34 cellular contexts compared by ENCODE assay signal in the genomic region with DNA sequence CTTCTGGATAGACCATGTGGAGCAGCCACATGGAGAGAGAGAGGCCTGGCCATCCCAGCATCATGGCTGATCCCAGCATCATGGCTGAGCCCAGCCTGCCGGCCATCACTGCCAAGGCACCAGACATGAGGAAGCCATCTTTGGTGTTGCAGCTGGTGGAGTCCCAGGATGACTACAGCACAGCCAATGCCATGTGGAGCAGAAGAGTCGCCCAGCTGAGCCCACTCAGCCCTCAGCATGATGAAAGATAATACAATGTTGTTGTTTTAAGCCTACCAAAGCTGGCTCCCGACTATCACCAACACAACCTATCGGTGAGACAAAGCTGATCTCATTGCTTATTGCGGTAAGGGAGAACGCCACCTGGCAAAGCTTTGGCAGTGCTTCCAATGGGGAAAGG. TPM values are rescaled to one million over a fixed set of nuclear protein-coding genes. Genes with fewer than 3 reads are reported as not detected.
"Had no signal": no experiment of that assay in that cellular context is flagged by ENCODE, and none has a peak within 500 bp of the region (broad histone marks: within the 10 kb centered on the region; RNA-seq: fewer than 3 reads in every experiment).

No MANE protein-coding gene starts in this region.

- H3K4me1 Mint-ChIP-seq: activated CD4-positive, alpha-beta T cell treated with anti-CD3 and anti-CD28 coated beads for 36 hours; activated CD4-positive, alpha-beta T cell treated with anti-CD3 and anti-CD28 coated beads, Interleukin-2, amount 10 ng/mL, durations not matched to agents 24 days and 14 days; activated CD8-positive, alpha-beta memory T cell treated with anti-CD3 and anti-CD28 coated beads, Interleukin-2, amount 10 ng/mL, durations not matched to agents 7 days and 5 days; activated naive CD4-positive, alpha-beta T cell treated with anti-CD3 and anti-CD28 coated beads, Interleukin-2, amount 50 U/mL, for 24 hours; activated naive CD8-positive, alpha-beta T cell treated with anti-CD3 and anti-CD28 coated beads for 36 hours; activated naive CD8-positive, alpha-beta T cell treated with anti-CD3 and anti-CD28 coated beads, Interleukin-2, amount 50 U/mL, for 24 hours; brain; central memory CD8-positive, alpha-beta T cell had no signal

- H3K4me3 Mint-ChIP-seq: activated CD4-positive, alpha-beta memory T cell treated with anti-CD3 and anti-CD28 coated beads for 36 hours; activated CD4-positive, alpha-beta T cell treated with anti-CD3 and anti-CD28 coated beads for 36 hours; activated CD4-positive, alpha-beta T cell treated with anti-CD3 and anti-CD28 coated beads, Interleukin-2, amount 10 ng/mL, durations not matched to agents 24 days and 14 days; activated CD8-positive, alpha-beta memory T cell treated with anti-CD3 and anti-CD28 coated beads, Interleukin-2, amount 10 ng/mL, durations not matched to agents 7 days and 5 days; activated CD8-positive, alpha-beta T cell treated with anti-CD3 and anti-CD28 coated beads, Interleukin-2, amount 10 ng/mL, durations not matched to agents 7 days and 5 days; activated naive CD4-positive, alpha-beta T cell treated with anti-CD3 and anti-CD28 coated beads for 36 hours; activated naive CD4-positive, alpha-beta T cell treated with anti-CD3 and anti-CD28 coated beads, Interleukin-2, amount 50 U/mL, for 24 hours; activated naive CD8-positive, alpha-beta T cell treated with anti-CD3 and anti-CD28 coated beads for 36 hours; activated naive CD8-positive, alpha-beta T cell treated with anti-CD3 and anti-CD28 coated beads, Interleukin-2, amount 50 U/mL, for 24 hours; activated T-helper 1 cell treated with anti-CD3 and anti-CD28 coated beads, Interleukin-12 subunit alpha, Interleukin-12 subunit beta, Interleukin-2, Interleukin-4 antibody, amounts not matched to agents 30 ng/mL and 10 ng/mL and 1 ng/mL, durations not matched to agents 14 hours and 24 hours and 36 hours; brain; central memory CD8-positive, alpha-beta T cell; dendritic cell treated with granulocyte-macrophage colony-stimulating factor and Interleukin-4, amounts not matched to agents 40 ng/mL and 50 ng/mL, for 4 days; endodermal cell had no signal

- H3K4me1 ChIP-seq: adrenal gland, ascending aorta had no signal

- ATAC-seq: activated CD4-positive, alpha-beta T cell treated with anti-CD3 and anti-CD28 coated beads for 36 hours; activated CD8-positive, alpha-beta memory T cell treated with anti-CD3 and anti-CD28 coated beads, Interleukin-2, amount 10 ng/mL, durations not matched to agents 7 days and 5 days; activated CD8-positive, alpha-beta T cell treated with anti-CD3 and anti-CD28 coated beads, Interleukin-2, amount 10 ng/mL, durations not matched to agents 7 days and 5 days; activated naive CD8-positive, alpha-beta T cell treated with anti-CD3 and anti-CD28 coated beads, Interleukin-2, amount 50 U/mL, for 24 hours; gastroesophageal sphincter; heart right ventricle had no signal

- H3K9me3 ChIP-seq: ascending aorta had no signal

- H3K27me3 ChIP-seq: adrenal gland, ascending aorta, breast epithelium, esophagus muscularis mucosa, gastroesophageal sphincter had no signal

- H3K36me3 ChIP-seq: adrenal gland, ascending aorta, breast epithelium, esophagus muscularis mucosa, gastroesophageal sphincter, heart right ventricle had no signal

- H3K4me3 ChIP-seq: adrenal gland, ascending aorta, breast epithelium, coronary artery, dorsolateral prefrontal cortex, esophagus muscularis mucosa, gastroesophageal sphincter, heart right ventricle had no signal

- H3K27ac ChIP-seq: adrenal gland, ascending aorta, breast epithelium, coronary artery, dorsolateral prefrontal cortex, esophagus muscularis mucosa, gastroesophageal sphincter, heart right ventricle had no signal

- H3K27ac Mint-ChIP-seq: activated CD4-positive, alpha-beta memory T cell treated with anti-CD3 and anti-CD28 coated beads for 36 hours; activated CD4-positive, alpha-beta T cell treated with anti-CD3 and anti-CD28 coated beads for 36 hours; activated CD4-positive, alpha-beta T cell treated with anti-CD3 and anti-CD28 coated beads, Interleukin-2, amount 10 ng/mL, durations not matched to agents 24 days and 14 days; activated CD8-positive, alpha-beta memory T cell treated with anti-CD3 and anti-CD28 coated beads, Interleukin-2, amount 10 ng/mL, durations not matched to agents 7 days and 5 days; activated CD8-positive, alpha-beta T cell treated with anti-CD3 and anti-CD28 coated beads, Interleukin-2, amount 10 ng/mL, durations not matched to agents 7 days and 5 days; activated naive CD4-positive, alpha-beta T cell treated with anti-CD3 and anti-CD28 coated beads for 36 hours; activated naive CD4-positive, alpha-beta T cell treated with anti-CD3 and anti-CD28 coated beads, Interleukin-2, amount 50 U/mL, for 24 hours; activated naive CD8-positive, alpha-beta T cell treated with anti-CD3 and anti-CD28 coated beads for 36 hours; activated naive CD8-positive, alpha-beta T cell treated with anti-CD3 and anti-CD28 coated beads, Interleukin-2, amount 50 U/mL, for 24 hours; activated T-helper 1 cell treated with anti-CD3 and anti-CD28 coated beads, Interleukin-12 subunit alpha, Interleukin-12 subunit beta, Interleukin-2, Interleukin-4 antibody, amounts not matched to agents 30 ng/mL and 10 ng/mL and 1 ng/mL, durations not matched to agents 14 hours and 24 hours and 36 hours; activated T-helper 2 cell treated with anti-CD3 and anti-CD28 coated beads, Interferon-gamma antibody, Interleukin-2, Interleukin-4, amounts not matched to agents 10 μg/mL and 5 μg/mL and 100 μg/mL, durations not matched to agents 14 hours and 24 hours and 36 hours; dendritic cell treated with granulocyte-macrophage colony-stimulating factor and Interleukin-4, amounts not matched to agents 40 ng/mL and 50 ng/mL, for 4 days; endodermal cell had no signal

- DNase-seq: activated CD4-positive, alpha-beta memory T cell treated with anti-CD3 and anti-CD28 coated beads for 36 hours; activated CD4-positive, alpha-beta T cell treated with anti-CD3 and anti-CD28 coated beads for 36 hours; activated CD4-positive, alpha-beta T cell treated with anti-CD3 and anti-CD28 coated beads, Interleukin-2, amount 10 ng/mL, durations not matched to agents 24 days and 14 days; activated CD4-positive, CD25-positive, alpha-beta regulatory T cell; activated CD4-positive, CD25-positive, alpha-beta regulatory T cell treated with anti-CD3 and anti-CD28 coated beads, Interleukin-2, amount 50 U/mL, for 72 hours; activated CD8-positive, alpha-beta memory T cell treated with anti-CD3 and anti-CD28 coated beads, Interleukin-2, amount 10 ng/mL, durations not matched to agents 7 days and 5 days; activated CD8-positive, alpha-beta memory T cell treated with anti-CD3 and anti-CD28 coated beads, Interleukin-2, amount 50 U/mL, for 4 hours; activated CD8-positive, alpha-beta T cell treated with anti-CD3 and anti-CD28 coated beads, Interleukin-2, amount 10 ng/mL, durations not matched to agents 7 days and 5 days; activated effector memory CD4-positive, alpha-beta T cell treated with anti-CD3 and anti-CD28 coated beads, Interleukin-2, amount 50 U/mL, for 16 hours; activated naive CD4-positive, alpha-beta T cell treated with anti-CD3 and anti-CD28 coated beads for 36 hours; activated naive CD8-positive, alpha-beta T cell treated with anti-CD3 and anti-CD28 coated beads for 36 hours; activated naive CD8-positive, alpha-beta T cell treated with anti-CD3 and anti-CD28 coated beads, Interleukin-2, amount 50 U/mL, for 24 hours; activated T-cell treated with anti-CD3 and anti-CD28 coated beads, Interleukin-2, amount 50 U/mL, for 1 hour; activated T-cell treated with anti-CD3 and anti-CD28 coated beads, Interleukin-2, amount 50 U/mL, for 48 hours; adrenal gland; amygdala; dorsolateral prefrontal cortex; effector memory CD4-positive, alpha-beta T cell; endodermal cell; foreskin melanocyte; heart right ventricle; T-helper 2 cell had no signal

- H3K36me3 Mint-ChIP-seq: activated CD8-positive, alpha-beta memory T cell treated with anti-CD3 and anti-CD28 coated beads, Interleukin-2, amount 10 ng/mL, durations not matched to agents 7 days and 5 days; activated naive CD4-positive, alpha-beta T cell treated with anti-CD3 and anti-CD28 coated beads, Interleukin-2, amount 50 U/mL, for 24 hours; activated naive CD8-positive, alpha-beta T cell treated with anti-CD3 and anti-CD28 coated beads for 36 hours; brain had no signal

- H3K9me3 Mint-ChIP-seq: activated naive CD4-positive, alpha-beta T cell treated with anti-CD3 and anti-CD28 coated beads, Interleukin-2, amount 50 U/mL, for 24 hours; central memory CD8-positive, alpha-beta T cell had no signal

RNA-seq across cellular contexts. Expression of gene HES1, which starts 18.4 kb away (rescaled TPM):
- total RNA-seq: activated CD8-positive, alpha-beta memory T cell treated with anti-CD3 and anti-CD28 coated beads for 36 hours; activated CD8-positive, alpha-beta T cell treated with anti-CD3 and anti-CD28 coated beads, Interleukin-2, amount 10 ng/mL, durations not matched to agents 7 days and 5 days had no signal
